ENCODE assay signal across 8 cellular contexts in genomic region chr2:64141711-64142405, GRCh38. TPM values are rescaled to one million over a fixed set of nuclear protein-coding genes. Genes with fewer than 3 reads are reported as not detected.
A peak's percentile ranks its signal among the peaks of the same experiment; 100 is the strongest.
DNase-seq lines count a peak whose midpoint lies in the region; ATAC-seq and TF ChIP-seq lines count a peak whose summit lies in the region.

No MANE protein-coding gene starts in this region.

- H3K27ac Mint-ChIP-seq in activated CD4-positive, alpha-beta T cell treated with anti-CD3 and anti-CD28 coated beads, Interleukin-2, amount 10 ng/mL, durations not matched to agents 7 days and 5 days = peak overlapping the region; percentile 96
- peak overlapping the region; percentile 90 for H3K27ac Mint-ChIP-seq in activated naive CD8-positive, alpha-beta T cell treated with anti-CD3 and anti-CD28 coated beads for 36 hours

- H3K4me3 ChIP-seq in testis = peak overlapping the region; percentile 93 to 99

- peaks cover 30% of the 10 kb centered on the region for H3K36me3 Mint-ChIP-seq in activated CD4-positive, alpha-beta T cell treated with anti-CD3 and anti-CD28 coated beads, Interleukin-2, amount 10 ng/mL, durations not matched to agents 7 days and 5 days (ENCODE audit: low read depth)
- H3K36me3 Mint-ChIP-seq in activated naive CD8-positive, alpha-beta T cell treated with anti-CD3 and anti-CD28 coated beads for 36 hours = peaks cover 32% of the 10 kb centered on the region

- intact Hi-C loops in testis (cut with DNase I; ENCODE audit: low total_unique reads) = no loop called here

- H3K27me3 ChIP-seq in testis = no peaks in the 10 kb centered on the region

- no peaks in the 10 kb centered on the region for H3K9me3 ChIP-seq in testis

- 40 to 42% methylated on average over 2 of the region's 2 CpGs for WGBS in testis, 2 donors

- peaks cover 46% of the 10 kb centered on the region for H3K4me1 Mint-ChIP-seq in activated CD4-positive, alpha-beta T cell treated with anti-CD3 and anti-CD28 coated beads, Interleukin-2, amount 10 ng/mL, durations not matched to agents 7 days and 5 days
- H3K4me1 Mint-ChIP-seq in activated naive CD8-positive, alpha-beta T cell treated with anti-CD3 and anti-CD28 coated beads for 36 hours = peaks cover 51% of the 10 kb centered on the region

- H3K27me3 Mint-ChIP-seq in activated CD4-positive, alpha-beta T cell treated with anti-CD3 and anti-CD28 coated beads, Interleukin-2, amount 10 ng/mL, durations not matched to agents 7 days and 5 days = no peaks in the 10 kb centered on the region
- no peaks in the 10 kb centered on the region for H3K27me3 Mint-ChIP-seq in activated naive CD8-positive, alpha-beta T cell treated with anti-CD3 and anti-CD28 coated beads for 36 hours

- ATAC-seq in HG02623 (IDR thresholded peaks at IDR 0.05; ENCODE audit: unreplicated experiment) = no peak

- H3K4me3 Mint-ChIP-seq in activated CD4-positive, alpha-beta T cell treated with anti-CD3 and anti-CD28 coated beads, Interleukin-2, amount 10 ng/mL, durations not matched to agents 7 days and 5 days = peak overlapping the region; percentile 84
- H3K4me3 Mint-ChIP-seq in activated naive CD8-positive, alpha-beta T cell treated with anti-CD3 and anti-CD28 coated beads for 36 hours = peak overlapping the region; percentile 86

- POLR2A ChIA-PET in activated CD4-positive, alpha-beta T cell treated with anti-CD3 and anti-CD28 coated beads, Interleukin-2, amount 10 ng/mL, durations not matched to agents 7 days and 5 days (lab: Charles Lee) = interaction anchor here (0.9 kb wide), 1 partner anchor 9 kb away, joined by 5 read pairs; no protein-coding TSS in a partner anchor

- TF ChIP-seq POLR2A in testis (IDR thresholded peaks at IDR 0.05) = no peak

- no peak for DNase-seq in activated CD4-positive, alpha-beta T cell treated with anti-CD3 and anti-CD28 coated beads, Interleukin-2, amount 10 ng/mL, durations not matched to agents 7 days and 5 days
- DNase-seq in activated CD4-positive, alpha-beta T cell treated with anti-CD3 and anti-CD28 coated beads, Interleukin-2, amount 50 U/mL, for 48 hours = no peak
- DNase-seq in activated naive CD8-positive, alpha-beta T cell treated with anti-CD3 and anti-CD28 coated beads for 36 hours = no peak
- peak; percentile 30 for DNase-seq in kidney tubule cell (ENCODE audit: low spot score)
- DNase-seq in testis = no peak
- no peak for DNase-seq in AG08396 (ENCODE audit: low spot score)
- DNase-seq in COLO668 (lab: John Stamatoyannopoulos, UW; ENCODE audit: unreplicated experiment) = no peak

- peaks cover 12% of the 10 kb centered on the region for H3K4me1 ChIP-seq in testis

- H3K36me3 ChIP-seq in testis (ENCODE audit: low read depth, missing control alignments) = no peaks in the 10 kb centered on the region

- no peaks in the 10 kb centered on the region for H3K9me3 Mint-ChIP-seq in activated CD4-positive, alpha-beta T cell treated with anti-CD3 and anti-CD28 coated beads, Interleukin-2, amount 10 ng/mL, durations not matched to agents 7 days and 5 days
- no peaks in the 10 kb centered on the region for H3K9me3 Mint-ChIP-seq in activated naive CD8-positive, alpha-beta T cell treated with anti-CD3 and anti-CD28 coated beads for 36 hours

- peak overlapping the region; percentile 96 to 98 for H3K27ac ChIP-seq in testis

- no peak for TF ChIP-seq CTCF in testis (IDR thresholded peaks at IDR 0.05)

- CTCF ChIA-PET in activated CD4-positive, alpha-beta T cell treated with anti-CD3 and anti-CD28 coated beads, Interleukin-2, amount 10 ng/mL, durations not matched to agents 7 days and 5 days (lab: Charles Lee) = interaction anchor here (0.6 to 1.2 kb wide), 4 partner anchors 9 to 207 kb away, joined by 3 read pairs; no protein-coding TSS in a partner anchor

RNA-seq across cellular contexts. Expression of gene PELI1, which starts 2.4 kb away (rescaled TPM):
- total RNA-seq in activated CD4-positive, alpha-beta T cell treated with anti-CD3 and anti-CD28 coated beads, Interleukin-2, amount 10 ng/mL, durations not matched to agents 7 days and 5 days = 10 to 100 TPM; 25.6 to 29.8 TPM
- total RNA-seq in activated naive CD8-positive, alpha-beta T cell treated with anti-CD3 and anti-CD28 coated beads for 36 hours = 10 to 100 TPM; 35.8 to 39.1 TPM
- 10 to 100 TPM; 40.9 to 48.0 TPM for total RNA-seq in testis
- polyA plus RNA-seq in testis (ENCODE audit: insufficient read depth, low read depth, low replicate concordance) = 22.4 TPM
